ENCODE assay signal across 1 cellular context in the genomic region with DNA sequence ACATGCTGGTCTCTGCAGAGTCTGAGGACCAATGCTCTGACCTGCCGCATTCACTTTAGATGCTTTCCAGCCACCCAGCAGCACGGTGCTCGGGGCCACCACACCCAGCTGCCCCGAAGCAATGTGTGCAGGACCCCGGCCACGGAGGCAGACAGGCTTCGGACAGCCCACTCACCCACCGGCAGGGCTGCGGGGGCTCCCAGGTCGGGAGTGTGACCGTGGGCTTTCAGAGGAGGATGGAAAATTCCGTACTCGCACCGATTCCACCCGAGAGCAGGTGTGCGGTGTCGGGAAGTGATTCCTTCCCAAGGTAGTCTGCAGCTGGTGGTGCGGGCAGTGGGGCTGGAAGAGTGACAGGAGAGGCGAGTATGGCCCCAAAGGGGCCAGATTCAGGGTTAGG.
TF ChIP-seq lines count a peak whose summit lies in the region.

No MANE protein-coding gene starts in this region.

TF ChIP-seq in H1, 55 proteins besides CTCF, POLR2A, EP300 and RAD21:
- TF ChIP-seq KDM5A (IDR thresholded peaks at IDR 0.05; ENCODE audit: low read length) (no peak), BACH1 (IDR thresholded peaks at IDR 0.05; ENCODE audit: low read length) (no peak), KDM4A (IDR thresholded peaks at IDR 0.05; ENCODE audit: low read depth, low read length, severe bottlenecking) (no peak), POU5F1 (IDR thresholded peaks at IDR 0.05; ENCODE audit: low read depth, low read length) (no peak), RNF2 (IDR thresholded peaks at IDR 0.05; ENCODE audit: borderline replicate concordance, low read depth, low read length, missing control alignments, poor library complexity, severe bottlenecking) (no peak), JUN (IDR thresholded peaks at IDR 0.05; ENCODE audit: low read depth, low read length) (no peak), SAP30 (IDR thresholded peaks at IDR 0.05; ENCODE audit: insufficient read depth, insufficient replicate concordance, low read length) (no peak), BRCA1 (IDR thresholded peaks at IDR 0.05; ENCODE audit: low read depth, low read length) (no peak), TCF12 (IDR thresholded peaks at IDR 0.05; ENCODE audit: low read depth, low read length) (no peak), MAFK (IDR thresholded peaks at IDR 0.05; ENCODE audit: low read depth, low read length) (no peak), SP4 (IDR thresholded peaks at IDR 0.05; ENCODE audit: low read length) (no peak), ZNF274 (IDR thresholded peaks at IDR 0.05; ENCODE audit: borderline replicate concordance, extremely low read depth, low read length) (no peak), GABPA (IDR thresholded peaks at IDR 0.05; ENCODE audit: borderline replicate concordance, insufficient read depth, low read length) (no peak), CEBPB (IDR thresholded peaks at IDR 0.05; ENCODE audit: low read depth, low read length) (no peak)
- TF ChIP-seq, protein P1, sequence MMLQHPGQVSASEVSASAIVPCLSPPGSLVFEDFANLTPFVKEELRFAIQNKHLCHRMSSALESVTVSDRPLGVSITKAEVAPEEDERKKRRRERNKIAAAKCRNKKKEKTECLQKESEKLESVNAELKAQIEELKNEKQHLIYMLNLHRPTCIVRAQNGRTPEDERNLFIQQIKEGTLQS (IDR thresholded peaks at IDR 0.05; ENCODE audit: insufficient read depth, low read depth, low read length) = no peak
- TF ChIP-seq, protein P2, sequence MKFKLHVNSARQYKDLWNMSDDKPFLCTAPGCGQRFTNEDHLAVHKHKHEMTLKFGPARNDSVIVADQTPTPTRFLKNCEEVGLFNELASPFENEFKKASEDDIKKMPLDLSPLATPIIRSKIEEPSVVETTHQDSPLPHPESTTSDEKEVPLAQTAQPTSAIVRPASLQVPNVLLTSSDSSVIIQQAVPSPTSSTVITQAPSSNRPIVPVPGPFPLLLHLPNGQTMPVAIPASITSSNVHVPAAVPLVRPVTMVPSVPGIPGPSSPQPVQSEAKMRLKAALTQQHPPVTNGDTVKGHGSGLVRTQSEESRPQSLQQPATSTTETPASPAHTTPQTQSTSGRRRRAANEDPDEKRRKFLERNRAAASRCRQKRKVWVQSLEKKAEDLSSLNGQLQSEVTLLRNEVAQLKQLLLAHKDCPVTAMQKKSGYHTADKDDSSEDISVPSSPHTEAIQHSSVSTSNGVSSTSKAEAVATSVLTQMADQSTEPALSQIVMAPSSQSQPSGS (IDR thresholded peaks at IDR 0.05; ENCODE audit: low read length) = no peak
